15 cellular contexts compared by ENCODE assay signal in genomic region chr1:192235127-192235526, GRCh38.
DNase-seq lines count a peak whose midpoint lies in the region; TF ChIP-seq lines count a peak whose summit lies in the region.
"Had no signal": no experiment of that assay in that cellular context is flagged by ENCODE, and none has a peak within 500 bp of the region (broad histone marks: within the 10 kb centered on the region; RNA-seq: fewer than 3 reads in every experiment).

No MANE protein-coding gene starts in this region.

- TF ChIP-seq CTCF in NB4 (IDR thresholded peaks at IDR 0.05; ENCODE audit: low read depth, low read length) (no peak), GM20000 (IDR thresholded peaks at IDR 0.05; ENCODE audit: extremely low read depth, missing control alignments) (no peak)

- no peak for TF ChIP-seq POLR2A in NB4 (IDR thresholded peaks at IDR 0.05; ENCODE audit: extremely low read depth, insufficient read length)

- no peak overlapping the region for H3K4me3 ChIP-seq in NB4 (ENCODE audit: low read depth, low read length)
- H3K4me3 ChIP-seq: HAP-1 had no signal

- DNase-seq in D341Med (ENCODE audit: low spot score) (peak; percentile 18), NB4 (ENCODE audit: low read depth) (peak; percentile 59), amniotic epithelial cell (ENCODE audit: low read depth) (peak; percentile 48), iris pigment epithelial cell (ENCODE audit: low read depth) (peak; percentile 53), GM20000 (ENCODE audit: low spot score) (no peak), NOMO-1 (lab: John Stamatoyannopoulos, UW; ENCODE audit: unreplicated experiment in 2 of 2) (no peak)
- no peak for DNase-seq in activated CD8-positive, alpha-beta memory T cell treated with anti-CD3 and anti-CD28 coated beads for 24 hours
- DNase-seq: ACHN, COR-L47, DMS153, NCI-H1092 treated with DMSO at 0.1 percent for 48 hours, NCI-H1694, NCI-H446 treated with DMSO at 0.1 percent for 48 hours, NCI-H748 treated with DMSO at 0.1 percent for 48 hours had no signal

Comparison
In these comparisons a context has a peak if more than half of its experiments do, and no peak if none do; other contexts are left out.
1. DNase-seq: peak in D341Med (single experiment), NB4 (single experiment), amniotic epithelial cell (single experiment) and iris pigment epithelial cell (single experiment); none in activated CD8-positive, alpha-beta memory T cell treated with anti-CD3 and anti-CD28 coated beads for 24 hours (single experiment), GM20000 (single experiment) and NOMO-1 (0 of 2).